ENCODE assay signal across 16 cellular contexts in the genomic region with DNA sequence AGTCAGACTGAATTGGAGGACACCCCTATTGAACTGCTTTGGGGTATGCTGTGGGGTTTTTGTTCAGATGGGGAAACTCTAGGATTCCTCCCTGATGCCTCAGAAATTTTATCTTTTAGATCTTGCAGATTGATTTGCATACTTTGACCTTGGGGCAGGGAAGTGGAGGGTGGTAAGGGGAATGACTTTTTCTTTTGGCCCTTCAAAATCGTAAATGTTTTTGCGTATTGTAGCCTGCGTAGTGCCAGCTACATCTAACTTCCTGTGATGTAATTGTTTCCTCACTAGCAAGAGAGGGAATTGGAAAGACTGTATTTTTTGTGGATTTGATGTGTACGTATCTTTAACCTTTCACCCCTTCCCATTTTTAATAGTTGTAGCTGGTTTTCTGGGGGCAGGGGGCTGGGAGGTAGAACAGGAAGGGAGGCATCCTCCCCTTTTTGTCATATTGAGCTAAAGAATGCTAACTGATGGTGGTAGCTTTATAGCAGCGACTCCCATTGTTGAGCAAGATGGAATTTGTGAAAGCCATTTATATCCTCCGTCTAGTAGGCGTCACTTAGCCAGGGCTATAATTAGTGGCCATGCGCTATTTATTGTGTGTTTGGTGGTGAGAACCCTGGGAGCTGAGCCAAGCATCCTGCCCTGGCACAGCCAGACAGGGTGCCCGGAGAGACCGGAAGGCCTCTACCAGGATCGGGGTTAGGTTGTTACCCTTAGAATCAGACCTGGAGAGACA. TPM values are rescaled to one million over a fixed set of nuclear protein-coding genes. Genes with fewer than 3 reads are reported as not detected.
A peak's percentile ranks its signal among the peaks of the same experiment; 100 is the strongest.
DNase-seq lines count a peak whose midpoint lies in the region; ATAC-seq and TF ChIP-seq lines count a peak whose summit lies in the region.
"Had no signal": no experiment of that assay in that cellular context is flagged by ENCODE, and none has a peak within 500 bp of the region (broad histone marks: within the 10 kb centered on the region; RNA-seq: fewer than 3 reads in every experiment).

No MANE protein-coding gene starts in this region.

- H3K36me3 ChIP-seq in mesenchymal stem cell (ENCODE audit: control insufficient read depth in 1 of 2, insufficient read depth in 2 of 2, low read depth in 1 of 2, low read length in 2 of 2), result peaks cover 66 to 90% of the 10 kb centered on the region in 2 experiments
- H3K36me3 ChIP-seq in transverse colon, result peaks cover 0 to 3% (median 0%) of the 10 kb centered on the region in 4 donors
- H3K36me3 ChIP-seq: thoracic aorta had no signal

- H3K27ac ChIP-seq in mesenchymal stem cell (ENCODE audit: low read length, poor library complexity, severe bottlenecking) (no peak overlapping the region), transverse colon (no peak overlapping the region)
- H3K27ac ChIP-seq: thoracic aorta had no signal

- no peak overlapping the region for H4K8ac ChIP-seq in mesenchymal stem cell (ENCODE audit: low read length)

- H3K9ac ChIP-seq in mesenchymal stem cell (ENCODE audit: low read length), result peak overlapping the region; percentile 17

- H3K27ac Mint-ChIP-seq in activated T-helper 2 cell treated with anti-CD3 and anti-CD28 coated beads, Interferon-gamma antibody, Interleukin-2, Interleukin-4, amounts not matched to agents 10 μg/mL and 5 μg/mL and 100 μg/mL, durations not matched to agents 14 hours and 24 hours and 36 hours, result peak overlapping the region; percentile 11

- H3K4me3 ChIP-seq in mesenchymal stem cell (ENCODE audit: insufficient read depth in 1 of 2, low read depth in 1 of 2, low read length in 2 of 2) (no peak overlapping the region), transverse colon (no peak overlapping the region)
- H3K4me3 ChIP-seq: MG63, thoracic aorta had no signal

- in situ Hi-C loops in transverse colon (cut with MboI; ENCODE audit: low pct_ligation_motif_present in 1 of 4, low pct_unique_long_range_greater_than_20kb in 1 of 4, low sequenced_read_pairs in 3 of 4), result loop anchor here in 1 of 4 donors (10.0 kb wide), 1 partner anchor 154 kb away; no protein-coding TSS in a partner anchor

- H3K14ac ChIP-seq in mesenchymal stem cell (ENCODE audit: low read length in 2 of 2), result no peak overlapping the region

- no peak overlapping the region for H2BK120ac ChIP-seq in mesenchymal stem cell (ENCODE audit: low read depth, low read length)

- TF ChIP-seq POLR2A in transverse colon (IDR thresholded peaks at IDR 0.05), result no peak

- H2AFZ ChIP-seq in mesenchymal stem cell (ENCODE audit: low read depth, low read length), result no peak overlapping the region

- H3K9me3 Mint-ChIP-seq in activated T-helper 2 cell treated with anti-CD3 and anti-CD28 coated beads, Interferon-gamma antibody, Interleukin-2, Interleukin-4, amounts not matched to agents 10 μg/mL and 5 μg/mL and 100 μg/mL, durations not matched to agents 14 hours and 24 hours and 36 hours, result no peaks in the 10 kb centered on the region

- no peaks in the 10 kb centered on the region for H3K27me3 ChIP-seq in mesenchymal stem cell (ENCODE audit: control insufficient read depth in 1 of 2, insufficient read depth in 1 of 2, low read length in 2 of 2)
- H3K27me3 ChIP-seq in transverse colon, result no peaks in the 10 kb centered on the region
- H3K27me3 ChIP-seq: MG63 had no signal

- no peak overlapping the region for H3K4me2 ChIP-seq in mesenchymal stem cell (ENCODE audit: low read length, poor library complexity, severe bottlenecking)

- no peak for ATAC-seq in HG03460 (IDR thresholded peaks at IDR 0.05; ENCODE audit: unreplicated experiment)
- ATAC-seq: activated naive CD4-positive, alpha-beta T cell treated with anti-CD3 and anti-CD28 coated beads, Interleukin-2, amount 50 U/mL, for 72 hours had no signal

- H3K4ac ChIP-seq in mesenchymal stem cell (ENCODE audit: low read depth in 1 of 2, low read length in 2 of 2), result no peak overlapping the region

- H2BK15ac ChIP-seq in mesenchymal stem cell (ENCODE audit: low read depth, poor library complexity, severe bottlenecking), result no peak overlapping the region

- 94% methylated on average over 10 of the region's 11 CpGs for WGBS in mesenchymal stem cell
- 62 to 78% methylated on average over 4 to 11 of the region's 11 CpGs for WGBS in transverse colon (ENCODE audit: low coverage in 1 of 2), 2 donors

- H3K27me3 Mint-ChIP-seq in activated T-helper 2 cell treated with anti-CD3 and anti-CD28 coated beads, Interferon-gamma antibody, Interleukin-2, Interleukin-4, amounts not matched to agents 10 μg/mL and 5 μg/mL and 100 μg/mL, durations not matched to agents 14 hours and 24 hours and 36 hours (ENCODE audit: low read depth), result no peaks in the 10 kb centered on the region

- no peak overlapping the region for H3K18ac ChIP-seq in mesenchymal stem cell (ENCODE audit: low read depth in 1 of 2, low read length in 2 of 2)

- no peak overlapping the region for H2BK12ac ChIP-seq in mesenchymal stem cell (ENCODE audit: low read length in 2 of 2)

- H3K79me1 ChIP-seq in mesenchymal stem cell (replicated peaks; ENCODE audit: low read length, poor library complexity, severe bottlenecking), result peaks cover 38% of the 10 kb centered on the region

- no peaks in the 10 kb centered on the region for H3K9me3 ChIP-seq in mesenchymal stem cell (ENCODE audit: control insufficient read depth, low read length)
- H3K9me3 ChIP-seq in transverse colon, result no peaks in the 10 kb centered on the region
- H3K9me3 ChIP-seq: Caco-2, MG63, thoracic aorta had no signal

- peaks cover 84% of the 10 kb centered on the region for H3K4me1 Mint-ChIP-seq in activated T-helper 2 cell treated with anti-CD3 and anti-CD28 coated beads, Interferon-gamma antibody, Interleukin-2, Interleukin-4, amounts not matched to agents 10 μg/mL and 5 μg/mL and 100 μg/mL, durations not matched to agents 14 hours and 24 hours and 36 hours (ENCODE audit: low read depth)

- no peak overlapping the region for H3K4me3 Mint-ChIP-seq in activated T-helper 2 cell treated with anti-CD3 and anti-CD28 coated beads, Interferon-gamma antibody, Interleukin-2, Interleukin-4, amounts not matched to agents 10 μg/mL and 5 μg/mL and 100 μg/mL, durations not matched to agents 14 hours and 24 hours and 36 hours (ENCODE audit: low read depth)

- no peak for TF ChIP-seq EP300 in transverse colon (IDR thresholded peaks at IDR 0.05; ENCODE audit: low read depth)

- H3K36me3 Mint-ChIP-seq in activated T-helper 2 cell treated with anti-CD3 and anti-CD28 coated beads, Interferon-gamma antibody, Interleukin-2, Interleukin-4, amounts not matched to agents 10 μg/mL and 5 μg/mL and 100 μg/mL, durations not matched to agents 14 hours and 24 hours and 36 hours (ENCODE audit: low read depth), result peaks cover 100% of the 10 kb centered on the region

- H3K4me1 ChIP-seq in mesenchymal stem cell (ENCODE audit: control insufficient read depth, insufficient read depth, low read depth, low read length), result peaks cover 17% of the 10 kb centered on the region
- H3K4me1 ChIP-seq in transverse colon, result peaks cover 6 to 17% (median 8%) of the 10 kb centered on the region in 4 donors

- no peak overlapping the region for H3K23ac ChIP-seq in mesenchymal stem cell (ENCODE audit: low read length in 2 of 2)

- no peak for TF ChIP-seq CTCF in transverse colon (IDR thresholded peaks at IDR 0.05)

- DNase-seq in NCI-H748 (lab: John Stamatoyannopoulos, UW; ENCODE audit: unreplicated experiment), result peak; percentile 71
- no peak for DNase-seq in NCI-H748 treated with DMSO at 0.1 percent for 48 hours (lab: John Stamatoyannopoulos, UW)
- DNase-seq in NCI-H1417 (lab: John Stamatoyannopoulos, UW), result peak in 2 of 3 experiments; percentile 50 to 87
- no peak for DNase-seq in activated T-helper 2 cell treated with anti-CD3 and anti-CD28 coated beads, Interferon-gamma antibody, Interleukin-2, Interleukin-4, amounts not matched to agents 10 μg/mL and 5 μg/mL and 100 μg/mL, durations not matched to agents 14 hours and 24 hours and 36 hours (ENCODE audit: low spot score)
- no peak for DNase-seq in mesenchymal stem cell
- no peak for DNase-seq in transverse colon
- no peak for DNase-seq in Ammon's horn (ENCODE audit: low spot score)
- DNase-seq: Caco-2; mesendoderm; MG63; NCI-H524 treated with DMSO at 0.1 percent for 48 hours; SIG-M5; stimulated activated CD4-positive, alpha-beta T cell treated with anti-CD3 and anti-CD28 coated beads, Interleukin-12 subunit alpha, Interleukin-12 subunit beta, amount 100 ng/mL, for 4 hours had no signal

- no peak overlapping the region for H2BK5ac ChIP-seq in mesenchymal stem cell (ENCODE audit: low read depth, low read length, poor library complexity, severe bottlenecking)

- H4K91ac ChIP-seq in mesenchymal stem cell (ENCODE audit: low read length), result no peak overlapping the region

- intact Hi-C loops in activated T-helper 2 cell treated with anti-CD3 and anti-CD28 coated beads, Interferon-gamma antibody, Interleukin-2, Interleukin-4, amounts not matched to agents 10 μg/mL and 5 μg/mL and 100 μg/mL, durations not matched to agents 14 hours and 24 hours and 36 hours (cut with micrococcal nuclease), result no loop called here
- intact Hi-C loops in transverse colon (cut with DNase I; ENCODE audit: low total_unique reads), result no loop called here

- H2AK5ac ChIP-seq in mesenchymal stem cell (ENCODE audit: low read length, severe bottlenecking), result no peak overlapping the region

RNA-seq across cellular contexts. Expression of gene DUSP5, which starts 11.3 kb away (rescaled TPM):
- total RNA-seq in activated T-helper 2 cell treated with anti-CD3 and anti-CD28 coated beads, Interferon-gamma antibody, Interleukin-2, Interleukin-4, amounts not matched to agents 10 μg/mL and 5 μg/mL and 100 μg/mL, durations not matched to agents 14 hours and 24 hours and 36 hours, result 84.3 and 86.2 TPM in 2 replicates
- polyA plus RNA-seq in mesenchymal stem cell (2013, experiment 1 of 2), result 4.4 TPM
- polyA plus RNA-seq in mesenchymal stem cell (2013, experiment 2 of 2), result 4.4 TPM
- 10 to 100 TPM in 1 of 4 donors, 1 to 10 TPM in 3; 6.2 to 16.0 (median 6.6) TPM for total RNA-seq in transverse colon

RNA-seq across cellular contexts. Expression of gene SMC3, which starts 58.5 kb away (rescaled TPM):
- 78.4 and 78.8 TPM in 2 replicates for total RNA-seq in activated T-helper 2 cell treated with anti-CD3 and anti-CD28 coated beads, Interferon-gamma antibody, Interleukin-2, Interleukin-4, amounts not matched to agents 10 μg/mL and 5 μg/mL and 100 μg/mL, durations not matched to agents 14 hours and 24 hours and 36 hours
- polyA plus RNA-seq in mesenchymal stem cell (2013, experiment 1 of 2), result 19.1 TPM
- polyA plus RNA-seq in mesenchymal stem cell (2013, experiment 2 of 2), result 19.0 TPM
- total RNA-seq in transverse colon, result 10 to 100 TPM; 16.8 to 31.9 (median 21.1) TPM

Comparison
In these comparisons a context has a peak if more than half of its experiments do, and no peak if none do; other contexts are left out.
1. DNase-seq: peak in NCI-H748 (single experiment) and NCI-H1417 (2 of 3); none in NCI-H748 treated with DMSO at 0.1 percent for 48 hours (single experiment), activated T-helper 2 cell treated with anti-CD3 and anti-CD28 coated beads, Interferon-gamma antibody, Interleukin-2, Interleukin-4, amounts not matched to agents 10 μg/mL and 5 μg/mL and 100 μg/mL, durations not matched to agents 14 hours and 24 hours and 36 hours (single experiment), mesenchymal stem cell (single experiment), transverse colon (single experiment) and Ammon's horn (single experiment).